Comparison of ENCODE assay signal across 15 cellular contexts in the genomic region with DNA sequence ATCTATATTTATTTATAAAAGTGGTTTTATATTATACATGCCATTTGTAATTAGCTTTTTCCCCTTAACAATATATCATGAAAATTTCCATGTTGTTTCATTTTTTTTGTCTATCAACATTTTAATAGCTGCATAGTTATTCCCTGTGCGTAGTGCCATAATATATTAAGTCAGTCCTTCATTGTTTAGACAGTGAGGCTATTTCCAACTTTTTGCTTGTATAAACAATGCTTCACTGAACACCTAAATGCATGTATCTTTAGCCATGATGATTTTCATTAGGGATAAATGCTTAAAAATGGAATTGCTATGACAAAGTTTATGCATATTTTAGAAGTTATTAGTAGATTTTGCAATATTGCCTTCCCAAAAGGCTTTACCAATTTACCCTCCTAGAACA.
"Had no signal": no experiment of that assay in that cellular context is flagged by ENCODE, and none has a peak within 500 bp of the region (broad histone marks: within the 10 kb centered on the region; RNA-seq: fewer than 3 reads in every experiment).

No MANE protein-coding gene starts in this region.

- DNase-seq: effector memory CD4-positive, alpha-beta T cell; heart left ventricle; hippocampal formation; kidney glomerular epithelial cell; mammary epithelial cell; naive thymus-derived CD8-positive, alpha-beta T cell; spleen; stimulated activated CD4-positive, alpha-beta T cell treated with anti-CD3 and anti-CD28 coated beads, Interleukin-15, amount 100 ng/mL, for 24 hours; stimulated activated CD4-positive, alpha-beta T cell treated with anti-CD3 and anti-CD28 coated beads, Interleukin-1b, Interleukin-23, amount 100 ng/mL, for 48 hours; stimulated activated CD4-positive, alpha-beta T cell treated with anti-CD3 and anti-CD28 coated beads, Interleukin-4, amount 100 ng/mL, for 24 hours; transverse colon had no signal

- H3K27ac ChIP-seq: coronary artery, heart left ventricle, neutrophil, spleen, transverse colon had no signal

- ATAC-seq: heart left ventricle; naive thymus-derived CD8-positive, alpha-beta T cell; sciatic nerve; stimulated activated memory B cell treated with anti-CD40 and anti-IgM and Interleukin-4, amounts not matched to agents 10 μg/mL and 1 μg/mL and 100 μg/mL, for 72 hours had no signal

- H3K9me3 ChIP-seq: heart left ventricle, neutrophil, spleen, transverse colon had no signal

- H3K4me3 ChIP-seq: coronary artery, heart left ventricle, spleen, transverse colon had no signal

- H3K36me3 ChIP-seq: heart left ventricle, neutrophil, spleen, transverse colon had no signal

- H3K4me1 ChIP-seq: heart left ventricle, spleen, transverse colon had no signal

- H3K27me3 ChIP-seq: neutrophil, transverse colon had no signal
